ENCODE assay signal across 8 cellular contexts in the genomic region with DNA sequence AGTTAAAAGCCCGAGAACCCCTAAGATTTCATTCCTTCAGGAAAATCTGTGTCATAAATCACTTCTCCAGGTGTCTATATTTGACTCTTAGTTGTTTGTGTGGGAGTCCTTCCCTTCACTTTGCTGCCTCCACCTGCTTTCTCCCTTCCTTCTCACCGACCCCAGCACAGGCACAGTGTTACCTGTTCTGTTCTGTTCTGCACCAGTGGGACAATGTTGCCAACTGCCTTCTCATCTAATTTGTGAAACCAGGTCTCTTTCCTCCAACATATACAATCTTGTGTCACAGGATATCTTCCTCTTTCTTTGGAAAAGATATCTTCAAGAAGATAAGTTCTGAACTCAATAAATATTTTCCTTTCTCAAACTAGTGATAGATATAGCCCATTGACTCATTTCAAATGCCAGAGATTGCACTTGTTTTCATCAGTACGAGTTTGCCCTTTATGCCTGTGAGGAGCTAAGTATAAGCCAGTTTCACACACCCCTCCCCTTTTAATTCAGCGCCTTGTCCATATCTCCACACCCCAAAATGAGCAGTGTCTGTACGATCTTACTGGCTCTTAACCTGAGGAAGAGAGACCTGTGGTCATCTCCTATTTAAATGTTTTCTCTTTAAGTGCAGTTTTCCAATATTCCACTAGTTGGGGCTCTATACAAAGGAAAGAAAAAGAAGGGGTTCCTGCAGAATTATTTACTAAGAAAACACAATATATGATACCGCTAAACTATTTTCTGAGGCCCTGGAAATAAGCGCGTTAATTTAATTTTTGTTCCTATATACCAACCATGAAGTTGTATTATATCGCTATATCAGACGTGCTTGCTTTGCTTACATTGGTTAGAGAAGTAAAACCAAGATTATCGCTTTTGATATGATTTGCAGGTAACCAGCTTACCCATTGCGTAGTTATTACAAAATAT.
DNase-seq lines count a peak whose midpoint lies in the region; ATAC-seq and TF ChIP-seq lines count a peak whose summit lies in the region.

No MANE protein-coding gene starts in this region.

- H3K27ac ChIP-seq in fibroblast of lung (ENCODE audit: insufficient read depth, low read length), result no peak overlapping the region
- no peak overlapping the region for H3K27ac ChIP-seq in parathyroid adenoma

- H3K4me1 ChIP-seq in fibroblast of lung (ENCODE audit: control insufficient read depth, extremely low read depth, insufficient read depth, low read length) (peaks cover 15% of the 10 kb centered on the region), parathyroid adenoma (no peaks in the 10 kb centered on the region)

- H3K9me3 ChIP-seq in T-helper 17 cell (ENCODE audit: control insufficient read depth, low read length, poor library complexity, severe bottlenecking) (no peaks in the 10 kb centered on the region), fibroblast of lung (ENCODE audit: control insufficient read depth, insufficient read depth, low read depth, low read length) (no peaks in the 10 kb centered on the region), parathyroid adenoma (ENCODE audit: control insufficient read depth, low read length) (no peaks in the 10 kb centered on the region)

- H3K4me2 ChIP-seq in fibroblast of lung (ENCODE audit: extremely low read depth, insufficient read depth, low read length) (no peak overlapping the region), parathyroid adenoma (ENCODE audit: low read length) (no peak overlapping the region)

- H3K9ac ChIP-seq in fibroblast of lung (ENCODE audit: insufficient read depth, low read length) (no peak overlapping the region), parathyroid adenoma (no peak overlapping the region)

- no peaks in the 10 kb centered on the region for H4K20me1 ChIP-seq in fibroblast of lung (ENCODE audit: control insufficient read depth, extremely low read depth, insufficient read depth, low read length)

- H3K36me3 Mint-ChIP-seq in CD14-positive monocyte (no peaks in the 10 kb centered on the region), T-helper 17 cell (ENCODE audit: low read depth) (peaks cover 2% of the 10 kb centered on the region)

- H3K9me3 Mint-ChIP-seq in CD14-positive monocyte, result no peaks in the 10 kb centered on the region

- intact Hi-C loops in CD14-positive monocyte (cut with micrococcal nuclease), result loop anchor here (5.0 kb wide), 2 partner anchors 248 to 738 kb away; no protein-coding TSS in a partner anchor

- H3K4me1 Mint-ChIP-seq in CD14-positive monocyte (peaks cover 36% of the 10 kb centered on the region), T-helper 17 cell (peaks cover 32% of the 10 kb centered on the region)

- H3K27ac Mint-ChIP-seq in CD14-positive monocyte (peak overlapping the region in 2 of 7 donors; percentile 4 to 6), T-helper 17 cell (peak overlapping the region; percentile 86)

- TF ChIP-seq CTCF in CD14-positive monocyte (IDR thresholded peaks at IDR 0.05), result peak; percentile 77
- TF ChIP-seq CTCF in fibroblast of lung (conservative IDR thresholded peaks at IDR 0.05 in 1 of 2, IDR thresholded peaks at IDR 0.05 in 1 of 2; ENCODE audit: low read depth in 1 of 2, low read length in 2 of 2), result peak; percentile 68 to 80
- TF ChIP-seq CTCF in parathyroid adenoma (IDR thresholded peaks at IDR 0.05), result peak; percentile 84

- H3K79me2 ChIP-seq in fibroblast of lung (ENCODE audit: control insufficient read depth, insufficient read depth, low read length) (no peaks in the 10 kb centered on the region), parathyroid adenoma (no peaks in the 10 kb centered on the region)

- H3K27me3 ChIP-seq in fibroblast of lung (ENCODE audit: control insufficient read depth, insufficient read depth, low read length) (no peaks in the 10 kb centered on the region), parathyroid adenoma (ENCODE audit: control insufficient read depth, insufficient read depth, low read length) (no peaks in the 10 kb centered on the region)

- peaks cover 0 to 3% (median 2%) of the 10 kb centered on the region in 3 donors for H3K27me3 Mint-ChIP-seq in CD14-positive monocyte (ENCODE audit: low read depth in 3 of 3)
- peaks cover 6% of the 10 kb centered on the region for H3K27me3 Mint-ChIP-seq in T-helper 17 cell

- H2AFZ ChIP-seq in fibroblast of lung (ENCODE audit: low read length) (no peak overlapping the region), parathyroid adenoma (no peak overlapping the region)

- DNase-seq in CD14-positive monocyte (ENCODE audit: low spot score) (no peak), NAMALWA (ENCODE audit: low spot score) (peak; percentile 77), T-helper 17 cell (no peak), fibroblast of lung (ENCODE audit: low read depth in 2 of 2) (peak; percentile 30 to 64)

- H3K4me3 ChIP-seq in fibroblast of lung (replicated peaks in 1 of 4; ENCODE audit: control extremely low read depth in 1 of 4, insufficient read depth in 1 of 4, low read depth in 3 of 4, low read length in 4 of 4), result no peak overlapping the region
- H3K4me3 ChIP-seq in parathyroid adenoma (ENCODE audit: low read depth, low read length), result no peak overlapping the region

- no peak overlapping the region for H3K4me3 Mint-ChIP-seq in CD14-positive monocyte
- peak overlapping the region; percentile 83 for H3K4me3 Mint-ChIP-seq in T-helper 17 cell

- no peaks in the 10 kb centered on the region for H3K36me3 ChIP-seq in fibroblast of lung (ENCODE audit: control insufficient read depth, insufficient read depth, low read length)
- H3K36me3 ChIP-seq in parathyroid adenoma (ENCODE audit: control insufficient read depth, insufficient read depth, low read length), result no peaks in the 10 kb centered on the region

- ATAC-seq in GM18868 (IDR thresholded peaks at IDR 0.05; ENCODE audit: unreplicated experiment), result peak; percentile 43
- peak; percentile 53 for ATAC-seq in T-helper 17 cell
- ATAC-seq in GM21619 (IDR thresholded peaks at IDR 0.05; ENCODE audit: unreplicated experiment), result no peak
- ATAC-seq in HG03108 (IDR thresholded peaks at IDR 0.05; ENCODE audit: unreplicated experiment), result no peak

Comparison
In these comparisons a context has a peak if more than half of its experiments do, and no peak if none do; other contexts are left out.
1. DNase-seq: peak in NAMALWA (single experiment) and fibroblast of lung (2 of 2); none in CD14-positive monocyte (single experiment) and T-helper 17 cell (0 of 3).
2. ATAC-seq: peak in GM18868 (single experiment) and T-helper 17 cell (single experiment); none in GM21619 (single experiment) and HG03108 (single experiment).
3. Peak in every context shown above with its lines, with median percentiles within 50 percentile points of each other: CTCF ChIP-seq.